19 cellular contexts compared by ENCODE assay signal in the genomic region with DNA sequence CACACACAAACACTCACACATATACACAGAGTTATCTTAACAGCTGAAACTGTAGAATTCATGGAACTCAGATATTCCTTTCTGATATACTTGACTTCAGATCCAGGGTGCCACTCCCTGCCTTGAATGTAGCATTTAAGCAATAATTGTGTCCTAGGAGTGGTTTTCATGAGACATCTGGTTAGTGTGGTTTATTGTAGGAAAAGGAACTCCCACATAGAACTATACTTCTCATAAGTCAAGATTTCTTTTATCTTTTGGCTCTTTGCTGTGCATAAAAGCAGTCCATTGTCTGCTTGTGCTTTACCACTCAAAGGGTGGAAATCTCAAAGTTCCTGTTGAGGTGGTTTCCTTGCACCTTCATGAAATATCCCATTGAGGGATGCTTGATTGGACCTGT.
A peak's percentile ranks its signal among the peaks of the same experiment; 100 is the strongest.
DNase-seq lines count a peak whose midpoint lies in the region; ATAC-seq, FAIRE-seq and TF ChIP-seq lines count a peak whose summit lies in the region.
"Had no signal": no experiment of that assay in that cellular context is flagged by ENCODE, and none has a peak within 500 bp of the region (broad histone marks: within the 10 kb centered on the region; RNA-seq: fewer than 3 reads in every experiment).

No MANE protein-coding gene starts in this region.

- H3K4me2 ChIP-seq in HCT116 (ENCODE audit: low read length) (peak overlapping the region; percentile 64), PC-3 (ENCODE audit: low read length) (peak overlapping the region; percentile 36), trophoblast cell (ENCODE audit: low read length) (no peak overlapping the region), osteoblast (ENCODE audit: insufficient read depth, low read length) (no peak overlapping the region)

- H3K36me3 ChIP-seq in HCT116 (ENCODE audit: control insufficient read depth in 1 of 2, insufficient read depth in 2 of 2, low read length in 2 of 2) (no peaks in the 10 kb centered on the region), PC-3 (ENCODE audit: low read depth, low read length) (no peaks in the 10 kb centered on the region), colonic mucosa (no peaks in the 10 kb centered on the region), trophoblast cell (ENCODE audit: control insufficient read depth in 1 of 2, insufficient read depth in 2 of 2, low read length in 2 of 2) (no peaks in the 10 kb centered on the region), osteoblast (ENCODE audit: insufficient read depth, low read length) (no peaks in the 10 kb centered on the region)
- H3K36me3 ChIP-seq: BLaER1 treated with 17β-estradiol and CSF1 and Interleukin-3, amounts not matched to agents 10 nM and 100 nM; heart right ventricle had no signal

- no peak for DNase-seq in HCT116 (ENCODE audit: low read depth, low spot score)
- peak; percentile 29 for DNase-seq in PC-3
- no peak for DNase-seq in colonic mucosa
- DNase-seq in trophoblast cell, result no peak
- DNase-seq in GM19239 (ENCODE audit: insufficient read length, low spot score), result no peak
- no peak for DNase-seq in activated T-helper 2 cell treated with anti-CD3 and anti-CD28 coated beads, Interferon-gamma antibody, Interleukin-2, Interleukin-4, amounts not matched to agents 10 μg/mL and 5 μg/mL and 100 μg/mL, durations not matched to agents 14 hours and 24 hours and 36 hours (ENCODE audit: low spot score)
- DNase-seq in osteoblast (ENCODE audit: insufficient read length, low spot score, missing footprints), result no peak
- DNase-seq: activated CD8-positive, alpha-beta T cell treated with anti-CD3 and anti-CD28 coated beads, Interleukin-2, amount 10 ng/mL, durations not matched to agents 7 days and 5 days; cortex of kidney; DMS 273 treated with DMSO at 0.1 percent for 48 hours; erythroblast; heart right ventricle; islet precursor cell; NCI-H2081; NCI-H526; nucleus accumbens; stimulated activated CD4-positive, alpha-beta T cell treated with anti-CD3 and anti-CD28 coated beads, Interleukin-4, amount 100 ng/mL, for 4 hours had no signal

- FAIRE-seq in GM19239 (lab: Jason Lieb, UNC), result no peak
- FAIRE-seq: GM18507 had no signal

- H3K9ac ChIP-seq in HCT116 (ENCODE audit: low read length) (peak overlapping the region; percentile 42), PC-3 (ENCODE audit: low read length) (no peak overlapping the region), colonic mucosa (ENCODE audit: low read depth in 2 of 2, low read length in 2 of 2) (no peak overlapping the region), trophoblast cell (ENCODE audit: low read length) (no peak overlapping the region)
- H3K9ac ChIP-seq: BLaER1 treated with 17β-estradiol and CSF1 and Interleukin-3, amounts not matched to agents 10 nM and 100 nM had no signal

- no peak for TF ChIP-seq POLR2A in HCT116 (IDR thresholded peaks at IDR 0.05; ENCODE audit: borderline replicate concordance, extremely low read depth, insufficient read depth, insufficient read length)

- H2AFZ ChIP-seq in HCT116 (ENCODE audit: low read depth, low read length, poor library complexity, severe bottlenecking) (peak overlapping the region; percentile 18), PC-3 (ENCODE audit: low read length) (no peak overlapping the region), trophoblast cell (ENCODE audit: insufficient read depth, low read length, poor library complexity) (no peak overlapping the region), osteoblast (ENCODE audit: low read length) (no peak overlapping the region)

- no peaks in the 10 kb centered on the region for H3K27me3 ChIP-seq in HCT116 (ENCODE audit: insufficient read depth, low read length)
- no peaks in the 10 kb centered on the region for H3K27me3 ChIP-seq in PC-3 (ENCODE audit: low read length)
- no peaks in the 10 kb centered on the region for H3K27me3 ChIP-seq in colonic mucosa
- H3K27me3 ChIP-seq in trophoblast cell (ENCODE audit: insufficient read depth, low read length), result no peaks in the 10 kb centered on the region
- H3K27me3 ChIP-seq in osteoblast (ENCODE audit: insufficient read depth, low read length), result no peaks in the 10 kb centered on the region
- H3K27me3 ChIP-seq: BLaER1 treated with 17β-estradiol and CSF1 and Interleukin-3, amounts not matched to agents 10 nM and 100 nM; heart right ventricle had no signal

- H4K8ac ChIP-seq in trophoblast cell (ENCODE audit: low read depth, low read length), result no peak overlapping the region

- no peak overlapping the region for H3K14ac ChIP-seq in trophoblast cell (ENCODE audit: low read length)

- H3K9me2 ChIP-seq in HCT116 (ENCODE audit: insufficient read depth) (no peaks in the 10 kb centered on the region), PC-3 (replicated peaks; ENCODE audit: low read length) (no peaks in the 10 kb centered on the region)

- no peak overlapping the region for H2BK12ac ChIP-seq in trophoblast cell (ENCODE audit: low read length)

- intact Hi-C loops in HCT116 (cut with micrococcal nuclease), result no loop called here
- intact Hi-C loops in PC-3 (cut with micrococcal nuclease), result no loop called here
- intact Hi-C loops in colonic mucosa (cut with DNase I), result no loop called here
- intact Hi-C loops in activated T-helper 2 cell treated with anti-CD3 and anti-CD28 coated beads, Interferon-gamma antibody, Interleukin-2, Interleukin-4, amounts not matched to agents 10 μg/mL and 5 μg/mL and 100 μg/mL, durations not matched to agents 14 hours and 24 hours and 36 hours (cut with micrococcal nuclease), result loop anchor here (1.0 kb wide), 2 partner anchors 10 to 15 kb away; no protein-coding TSS in a partner anchor

- no peaks in the 10 kb centered on the region for H3F3A ChIP-seq in PC-3 (ENCODE audit: low read length, unreplicated experiment)

- no peak overlapping the region for H2BK5ac ChIP-seq in trophoblast cell (ENCODE audit: low read depth, low read length, poor library complexity)

- no peak overlapping the region for H3K27ac Mint-ChIP-seq in activated T-helper 2 cell treated with anti-CD3 and anti-CD28 coated beads, Interferon-gamma antibody, Interleukin-2, Interleukin-4, amounts not matched to agents 10 μg/mL and 5 μg/mL and 100 μg/mL, durations not matched to agents 14 hours and 24 hours and 36 hours

- H3K4me3 Mint-ChIP-seq in activated T-helper 2 cell treated with anti-CD3 and anti-CD28 coated beads, Interferon-gamma antibody, Interleukin-2, Interleukin-4, amounts not matched to agents 10 μg/mL and 5 μg/mL and 100 μg/mL, durations not matched to agents 14 hours and 24 hours and 36 hours (ENCODE audit: low read depth), result no peak overlapping the region
- H3K4me3 Mint-ChIP-seq: activated CD8-positive, alpha-beta T cell treated with anti-CD3 and anti-CD28 coated beads, Interleukin-2, amount 10 ng/mL, durations not matched to agents 7 days and 5 days had no signal

- H3K27ac ChIP-seq in HCT116 (ENCODE audit: low read depth, low read length) (peak overlapping the region; percentile 96), PC-3 (ENCODE audit: low read length) (peak overlapping the region; percentile 73), colonic mucosa (peak overlapping the region; percentile 16), trophoblast cell (ENCODE audit: low read depth, low read length) (no peak overlapping the region), osteoblast (ENCODE audit: low read depth, low read length) (no peak overlapping the region)
- H3K27ac ChIP-seq: BLaER1 treated with 17β-estradiol and CSF1 and Interleukin-3, amounts not matched to agents 10 nM and 100 nM had no signal

- H3K36me3 Mint-ChIP-seq in activated T-helper 2 cell treated with anti-CD3 and anti-CD28 coated beads, Interferon-gamma antibody, Interleukin-2, Interleukin-4, amounts not matched to agents 10 μg/mL and 5 μg/mL and 100 μg/mL, durations not matched to agents 14 hours and 24 hours and 36 hours (ENCODE audit: low read depth), result no peaks in the 10 kb centered on the region

- peak overlapping the region; percentile 64 for H4K91ac ChIP-seq in trophoblast cell (ENCODE audit: low read depth, low read length)

- no peak overlapping the region for H2BK120ac ChIP-seq in trophoblast cell (ENCODE audit: insufficient read depth, low read length, poor library complexity)

- BruUV-seq in HCT116 (replicated peaks; lab: Mats Ljungman, UMichigan) (no TSS peak), PC-3 (replicated peaks; lab: Mats Ljungman, UMichigan) (no TSS peak)

- no peak overlapping the region for H2AK5ac ChIP-seq in trophoblast cell (ENCODE audit: low read length)

- no peak for TF ChIP-seq RAD21 in HCT116 (IDR thresholded peaks at IDR 0.05; ENCODE audit: low read depth)

- no peak overlapping the region for H3K4ac ChIP-seq in trophoblast cell (ENCODE audit: low read depth, low read length)

- H3K79me2 ChIP-seq in HCT116 (ENCODE audit: insufficient read depth, low read length), result no peaks in the 10 kb centered on the region
- no peaks in the 10 kb centered on the region for H3K79me2 ChIP-seq in PC-3 (ENCODE audit: low read length)
- H3K79me2 ChIP-seq in trophoblast cell (ENCODE audit: control insufficient read depth, insufficient read depth, low read length, poor library complexity), result no peaks in the 10 kb centered on the region
- H3K79me2 ChIP-seq in osteoblast (ENCODE audit: insufficient read depth, low read length), result no peaks in the 10 kb centered on the region

- peaks cover 11% of the 10 kb centered on the region for H3K79me1 ChIP-seq in trophoblast cell (ENCODE audit: low read length)

- no peak overlapping the region for H3K18ac ChIP-seq in trophoblast cell (ENCODE audit: low read length)

- no peaks in the 10 kb centered on the region for H3K9me3 Mint-ChIP-seq in activated T-helper 2 cell treated with anti-CD3 and anti-CD28 coated beads, Interferon-gamma antibody, Interleukin-2, Interleukin-4, amounts not matched to agents 10 μg/mL and 5 μg/mL and 100 μg/mL, durations not matched to agents 14 hours and 24 hours and 36 hours

- no peak overlapping the region for H3K23ac ChIP-seq in trophoblast cell (ENCODE audit: low read length)

- ATAC-seq in HCT116 (no peak), PC-3 (no peak)
- ATAC-seq: activated CD8-positive, alpha-beta T cell treated with anti-CD3 and anti-CD28 coated beads, Interleukin-2, amount 10 ng/mL, durations not matched to agents 7 days and 5 days had no signal

- peaks cover 7% of the 10 kb centered on the region for H3K27me3 Mint-ChIP-seq in activated T-helper 2 cell treated with anti-CD3 and anti-CD28 coated beads, Interferon-gamma antibody, Interleukin-2, Interleukin-4, amounts not matched to agents 10 μg/mL and 5 μg/mL and 100 μg/mL, durations not matched to agents 14 hours and 24 hours and 36 hours (ENCODE audit: low read depth)

- peaks cover 60 to 100% of the 10 kb centered on the region in 2 experiments for H3K4me1 ChIP-seq in HCT116 (ENCODE audit: control insufficient read depth in 1 of 2, insufficient read depth in 2 of 2, low read length in 2 of 2)
- H3K4me1 ChIP-seq in PC-3 (ENCODE audit: insufficient read depth, low read length), result peaks cover 49% of the 10 kb centered on the region
- H3K4me1 ChIP-seq in colonic mucosa, result no peaks in the 10 kb centered on the region
- H3K4me1 ChIP-seq in trophoblast cell (ENCODE audit: control insufficient read depth in 1 of 2, insufficient read depth in 2 of 2, low read length in 2 of 2), result peaks cover 0 to 10% of the 10 kb centered on the region in 2 experiments
- peaks cover 33% of the 10 kb centered on the region for H3K4me1 ChIP-seq in osteoblast (ENCODE audit: insufficient read depth, low read length)

- CTCF ChIA-PET in HCT116 (lab: Charles Lee), result interaction anchor here (0.8 kb wide), 1 partner anchor 243 kb away, joined by 3 read pairs; no protein-coding TSS in a partner anchor
- CTCF ChIA-PET in PC-3 (lab: Charles Lee), result no interaction called here

- no peak overlapping the region for H3K4me3 ChIP-seq in HCT116 (replicated peaks in 1 of 2; ENCODE audit: low read depth in 1 of 2, low read length in 2 of 2)
- H3K4me3 ChIP-seq in PC-3 (ENCODE audit: low read length), result no peak overlapping the region
- H3K4me3 ChIP-seq in colonic mucosa, result no peak overlapping the region
- no peak overlapping the region for H3K4me3 ChIP-seq in trophoblast cell (ENCODE audit: low read depth, low read length)
- H3K4me3 ChIP-seq in osteoblast (ENCODE audit: insufficient read depth, low read length), result no peak overlapping the region
- H3K4me3 ChIP-seq: BLaER1 treated with 17β-estradiol and CSF1 and Interleukin-3, amounts not matched to agents 10 nM and 100 nM; heart right ventricle had no signal

- TF ChIP-seq CTCF in HCT116 (IDR thresholded peaks at IDR 0.05 in 2 of 3, conservative IDR thresholded peaks at IDR 0.05 in 1 of 3; ENCODE audit: borderline replicate concordance in 1 of 3, insufficient read depth in 1 of 3, low read depth in 2 of 3, low read length in 2 of 3) (no peak), PC-3 (conservative IDR thresholded peaks at IDR 0.05; ENCODE audit: low read depth, low read length) (no peak), colonic mucosa (IDR thresholded peaks at IDR 0.05) (no peak), osteoblast (IDR thresholded peaks at IDR 0.05; ENCODE audit: extremely low read depth, low read depth, low read length) (no peak)

- H3K9me3 ChIP-seq in HCT116 (ENCODE audit: control insufficient read depth in 1 of 2, insufficient read depth in 1 of 2, low read depth in 1 of 2, low read length in 2 of 2) (no peaks in the 10 kb centered on the region), PC-3 (ENCODE audit: low read length) (no peaks in the 10 kb centered on the region), colonic mucosa (no peaks in the 10 kb centered on the region), trophoblast cell (ENCODE audit: insufficient read depth, low read depth, low read length) (no peaks in the 10 kb centered on the region), osteoblast (ENCODE audit: low read depth, low read length) (no peaks in the 10 kb centered on the region)
- H3K9me3 ChIP-seq: BLaER1 treated with 17β-estradiol and CSF1 and Interleukin-3, amounts not matched to agents 10 nM and 100 nM; heart right ventricle had no signal

- RAD21 ChIA-PET in HCT116 (lab: Charles Lee; ENCODE audit: low non-redundant PET in 1 of 2, low total read pairs in 2 of 2, uncharacterized antibody in 2 of 2, unreplicated experiment in 2 of 2), result no interaction called here

- H3K4me1 Mint-ChIP-seq in activated T-helper 2 cell treated with anti-CD3 and anti-CD28 coated beads, Interferon-gamma antibody, Interleukin-2, Interleukin-4, amounts not matched to agents 10 μg/mL and 5 μg/mL and 100 μg/mL, durations not matched to agents 14 hours and 24 hours and 36 hours (ENCODE audit: low read depth), result peaks cover 47% of the 10 kb centered on the region

- H4K20me1 ChIP-seq in HCT116 (ENCODE audit: insufficient read depth) (no peaks in the 10 kb centered on the region), PC-3 (ENCODE audit: low read length) (no peaks in the 10 kb centered on the region), osteoblast (ENCODE audit: insufficient read depth, low read length) (no peaks in the 10 kb centered on the region)
- H4K20me1 ChIP-seq: BLaER1 treated with 17β-estradiol and CSF1 and Interleukin-3, amounts not matched to agents 10 nM and 100 nM had no signal

- POLR2A ChIA-PET in HCT116 (lab: Charles Lee) (interaction anchor here (2.0 kb wide), 1 partner anchor 70 kb away, joined by 5 read pairs; no protein-coding TSS in a partner anchor), PC-3 (lab: Charles Lee; ENCODE audit: unreplicated experiment) (no interaction called here)

- no peak overlapping the region for H4K12ac ChIP-seq in trophoblast cell (ENCODE audit: low read depth, low read length)

Comparison
In these comparisons a context has a peak if more than half of its experiments do, and no peak if none do; other contexts are left out.
1. H3K27ac ChIP-seq: peak in HCT116 (single experiment), PC-3 (single experiment) and colonic mucosa (single experiment); none in trophoblast cell (single experiment) and osteoblast (single experiment).
2. H3K4me2 ChIP-seq: peak in HCT116 (single experiment) and PC-3 (single experiment); none in trophoblast cell (single experiment) and osteoblast (single experiment).